ENCODE assay signal across 13 cellular contexts in the genomic region with DNA sequence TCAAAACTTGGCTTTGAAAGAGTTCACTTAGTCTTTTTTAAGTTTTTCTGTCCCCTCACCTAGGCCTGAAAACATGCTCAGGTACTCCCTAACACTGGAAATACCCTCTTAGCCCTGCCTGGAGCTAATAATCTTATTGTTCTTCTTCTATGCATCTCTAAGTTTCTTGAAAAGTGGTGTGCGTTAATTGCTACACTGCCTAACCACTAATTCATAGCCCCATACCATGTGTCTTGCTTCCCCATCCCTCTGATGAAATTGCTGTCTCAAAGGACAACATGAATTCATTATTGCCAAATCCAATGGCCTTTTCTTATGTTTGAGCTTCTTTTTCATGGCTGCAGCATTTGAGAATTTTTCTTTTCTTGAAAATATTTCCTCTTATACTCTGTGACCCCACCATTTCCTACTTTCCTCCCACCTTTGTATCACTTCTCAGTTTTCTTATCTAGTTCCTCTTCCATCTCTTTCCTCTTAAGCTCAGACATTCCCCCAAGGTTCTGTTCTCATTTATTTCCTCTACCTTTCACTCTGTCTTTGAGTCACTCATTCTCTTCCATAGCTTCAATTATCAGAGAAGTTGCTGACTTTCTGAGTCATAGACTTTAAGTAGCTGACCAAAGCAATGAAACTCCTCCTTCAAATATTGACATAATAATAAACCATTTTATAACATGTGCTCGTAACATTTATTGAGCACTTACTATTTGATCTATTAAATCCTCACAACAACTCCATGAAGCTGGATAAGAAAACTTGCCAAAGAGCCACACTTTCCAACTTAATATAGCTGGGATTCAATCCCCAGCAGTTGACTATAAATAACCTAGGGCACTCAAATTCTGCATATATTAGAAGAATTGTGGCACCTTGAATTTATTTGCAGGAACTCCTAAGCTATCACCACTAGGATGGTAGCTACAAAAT. TPM values are rescaled to one million over a fixed set of nuclear protein-coding genes. Genes with fewer than 3 reads are reported as not detected.
DNase-seq lines count a peak whose midpoint lies in the region; ATAC-seq and TF ChIP-seq lines count a peak whose summit lies in the region.
"Had no signal": no experiment of that assay in that cellular context is flagged by ENCODE, and none has a peak within 500 bp of the region (broad histone marks: within the 10 kb centered on the region; RNA-seq: fewer than 3 reads in every experiment).

No MANE protein-coding gene starts in this region.

- peaks cover 5% of the 10 kb centered on the region for H3K9me3 Mint-ChIP-seq in activated T-helper 17 cell treated with anti-CD3 and anti-CD28 coated beads, Interleukin-2, amount 50 U/mL, for 72 hours

- H3K4me3 Mint-ChIP-seq in activated T-helper 17 cell treated with anti-CD3 and anti-CD28 coated beads, Interleukin-2, amount 50 U/mL, for 72 hours = no peak overlapping the region
- H3K4me3 Mint-ChIP-seq: effector memory CD8-positive, alpha-beta T cell had no signal

- H3K27me3 ChIP-seq in DOHH2 (ENCODE audit: control insufficient read depth, low read length) (no peaks in the 10 kb centered on the region), MG63 (no peaks in the 10 kb centered on the region), SK-N-SH (ENCODE audit: insufficient read depth) (no peaks in the 10 kb centered on the region)

- H3K36me3 ChIP-seq in DOHH2 (ENCODE audit: control insufficient read depth, low read length) = no peaks in the 10 kb centered on the region
- H3K36me3 ChIP-seq in MG63 = no peaks in the 10 kb centered on the region; the same call in none of the 2 replicates
- H3K36me3 ChIP-seq in SK-N-SH (replicated peaks in 1 of 2; ENCODE audit: control insufficient read depth in 1 of 2, insufficient read depth in 2 of 2, low read length in 1 of 2) = no peaks in the 10 kb centered on the region
- H3K36me3 ChIP-seq: lower lobe of right lung had no signal

- no peaks in the 10 kb centered on the region for H3K9me2 ChIP-seq in DOHH2 (replicated peaks; ENCODE audit: control insufficient read depth, low read length)
- no peaks in the 10 kb centered on the region for H3K9me2 ChIP-seq in SK-N-SH

- no peak for TF ChIP-seq CTCF in DOHH2 (IDR thresholded peaks at IDR 0.05; ENCODE audit: low read depth, low read length, poor library complexity, severe bottlenecking)
- TF ChIP-seq CTCF in SK-N-SH (IDR thresholded peaks at IDR 0.05) = no peak

- 93% methylated on average over 2 of the region's 2 CpGs for WGBS in SK-N-SH (ENCODE audit: low lambda C conversion rate)

- H3K27me3 Mint-ChIP-seq in activated T-helper 17 cell treated with anti-CD3 and anti-CD28 coated beads, Interleukin-2, amount 50 U/mL, for 72 hours = no peaks in the 10 kb centered on the region
- H3K27me3 Mint-ChIP-seq: effector memory CD8-positive, alpha-beta T cell had no signal

- H3K4me3 ChIP-seq in DOHH2 (ENCODE audit: low read length) (no peak overlapping the region), MG63 (no peak overlapping the region), SK-N-SH (ENCODE audit: low read depth in 2 of 2, low read length in 1 of 2) (no peak overlapping the region)
- H3K4me3 ChIP-seq: lower lobe of right lung had no signal

- H2AFZ ChIP-seq in SK-N-SH (ENCODE audit: low read depth) = no peak overlapping the region

- no peak for TF ChIP-seq EP300 in SK-N-SH (IDR thresholded peaks at IDR 0.05; ENCODE audit: borderline replicate concordance in 1 of 2, low read depth in 1 of 2, low read length in 1 of 2)

- CTCF ChIA-PET in SK-N-SH (lab: Yijun Ruan, JAX) = interaction anchor here (0.7 kb wide), 1 partner anchor 11 kb away, joined by 3 read pairs; no protein-coding TSS in a partner anchor

- DNase-seq in MG63 (no peak), SHP77 treated with DMSO at 0.1 percent for 48 hours (lab: John Stamatoyannopoulos, UW) (no peak), left ventricle myocardium superior (no peak), SK-N-SH (no peak)
- DNase-seq: effector memory CD8-positive, alpha-beta T cell; lower lobe of right lung; NCI-H774; stimulated activated CD4-positive, alpha-beta T cell treated with anti-CD3 and anti-CD28 coated beads, Interleukin-4, amount 100 ng/mL, for 4 hours had no signal

- H3F3A ChIP-seq in DOHH2 (ENCODE audit: control insufficient read depth, insufficient read depth) (peaks cover 9% of the 10 kb centered on the region), SK-N-SH (replicated peaks; ENCODE audit: insufficient read depth) (peaks cover 26% of the 10 kb centered on the region)

- H4K20me1 ChIP-seq in DOHH2 (ENCODE audit: control insufficient read depth, insufficient read depth, low read depth, low read length) (no peaks in the 10 kb centered on the region), SK-N-SH (ENCODE audit: insufficient read depth) (no peaks in the 10 kb centered on the region)

- H3K9me3 ChIP-seq in DOHH2 (ENCODE audit: control insufficient read depth, insufficient read depth, low read length) = no peaks in the 10 kb centered on the region
- H3K9me3 ChIP-seq in MG63 = peaks cover 22% of the 10 kb centered on the region
- no peaks in the 10 kb centered on the region for H3K9me3 ChIP-seq in SK-N-SH

- H3K4me1 ChIP-seq in DOHH2 (ENCODE audit: control insufficient read depth, low read length) = peaks cover 12% of the 10 kb centered on the region
- no peaks in the 10 kb centered on the region; a peak in 1 of 4 replicates for H3K4me1 ChIP-seq in SK-N-SH (ENCODE audit: control insufficient read depth in 1 of 2, insufficient read depth in 2 of 2, low read depth in 1 of 2, low read length in 1 of 2)
- H3K4me1 ChIP-seq: lower lobe of right lung had no signal

- H3K27ac Mint-ChIP-seq in activated T-helper 17 cell treated with anti-CD3 and anti-CD28 coated beads, Interleukin-2, amount 50 U/mL, for 72 hours = peak overlapping the region; percentile 13
- H3K27ac Mint-ChIP-seq: effector memory CD8-positive, alpha-beta T cell had no signal

- no peaks in the 10 kb centered on the region for H3K79me2 ChIP-seq in DOHH2 (ENCODE audit: control insufficient read depth, low read length)
- H3K79me2 ChIP-seq in SK-N-SH (ENCODE audit: insufficient read depth) = no peaks in the 10 kb centered on the region

- POLR2A ChIA-PET in SK-N-SH (lab: Yijun Ruan, JAX) = no interaction called here

- no peaks in the 10 kb centered on the region for H3K36me3 Mint-ChIP-seq in activated T-helper 17 cell treated with anti-CD3 and anti-CD28 coated beads, Interleukin-2, amount 50 U/mL, for 72 hours (ENCODE audit: low read depth)

- ATAC-seq in GM21526 (IDR thresholded peaks at IDR 0.05; ENCODE audit: low FRiP score, unreplicated experiment) (peak; percentile 68), HG03565 (IDR thresholded peaks at IDR 0.05; ENCODE audit: unreplicated experiment) (peak; percentile 70), left ventricle myocardium superior (no peak)
- ATAC-seq in activated T-helper 17 cell treated with anti-CD3 and anti-CD28 coated beads, Interleukin-2, amount 50 U/mL, for 72 hours (replicated peaks) = no peak
- ATAC-seq: effector memory CD8-positive, alpha-beta T cell had no signal

- no peak overlapping the region for H3K27ac ChIP-seq in DOHH2 (ENCODE audit: low read depth, low read length)
- peak overlapping the region in 1 of 2 experiments; percentile 84; a peak in 2 of 4 replicates for H3K27ac ChIP-seq in SK-N-SH (ENCODE audit: low read depth in 2 of 2, low read length in 1 of 2)
- H3K27ac ChIP-seq: lower lobe of right lung had no signal

- peaks cover 8% of the 10 kb centered on the region for H3K4me1 Mint-ChIP-seq in activated T-helper 17 cell treated with anti-CD3 and anti-CD28 coated beads, Interleukin-2, amount 50 U/mL, for 72 hours

- TF ChIP-seq RAD21 in SK-N-SH (IDR thresholded peaks at IDR 0.05; ENCODE audit: low read length) = no peak

- intact Hi-C loops in left ventricle myocardium superior (cut with micrococcal nuclease) = no loop called here

- peak overlapping the region; percentile 24; the same call in 1 of the 2 replicates for H3K4me2 ChIP-seq in DOHH2 (ENCODE audit: low read length)
- H3K4me2 ChIP-seq in SK-N-SH = no peak overlapping the region

- no peak overlapping the region for H3K9ac ChIP-seq in SK-N-SH

TF ChIP-seq in SK-N-SH, 30 proteins besides CTCF, POLR2A, EP300 and RAD21 (continues in another document):
- TF ChIP-seq NFIC (IDR thresholded peaks at IDR 0.05; ENCODE audit: borderline replicate concordance) (no peak), GATA2 (CRISPR knock-in tag; IDR thresholded peaks at IDR 0.05) (no peak), TAF1 (IDR thresholded peaks at IDR 0.05; ENCODE audit: borderline replicate concordance, low read depth, low read length) (no peak), EZH2phosphoT487 (IDR thresholded peaks at IDR 0.05; ENCODE audit: borderline replicate concordance, low read depth) (no peak), TEAD4 (IDR thresholded peaks at IDR 0.05; ENCODE audit: borderline replicate concordance, insufficient read depth) (no peak)
- TF ChIP-seq, protein P1, sequence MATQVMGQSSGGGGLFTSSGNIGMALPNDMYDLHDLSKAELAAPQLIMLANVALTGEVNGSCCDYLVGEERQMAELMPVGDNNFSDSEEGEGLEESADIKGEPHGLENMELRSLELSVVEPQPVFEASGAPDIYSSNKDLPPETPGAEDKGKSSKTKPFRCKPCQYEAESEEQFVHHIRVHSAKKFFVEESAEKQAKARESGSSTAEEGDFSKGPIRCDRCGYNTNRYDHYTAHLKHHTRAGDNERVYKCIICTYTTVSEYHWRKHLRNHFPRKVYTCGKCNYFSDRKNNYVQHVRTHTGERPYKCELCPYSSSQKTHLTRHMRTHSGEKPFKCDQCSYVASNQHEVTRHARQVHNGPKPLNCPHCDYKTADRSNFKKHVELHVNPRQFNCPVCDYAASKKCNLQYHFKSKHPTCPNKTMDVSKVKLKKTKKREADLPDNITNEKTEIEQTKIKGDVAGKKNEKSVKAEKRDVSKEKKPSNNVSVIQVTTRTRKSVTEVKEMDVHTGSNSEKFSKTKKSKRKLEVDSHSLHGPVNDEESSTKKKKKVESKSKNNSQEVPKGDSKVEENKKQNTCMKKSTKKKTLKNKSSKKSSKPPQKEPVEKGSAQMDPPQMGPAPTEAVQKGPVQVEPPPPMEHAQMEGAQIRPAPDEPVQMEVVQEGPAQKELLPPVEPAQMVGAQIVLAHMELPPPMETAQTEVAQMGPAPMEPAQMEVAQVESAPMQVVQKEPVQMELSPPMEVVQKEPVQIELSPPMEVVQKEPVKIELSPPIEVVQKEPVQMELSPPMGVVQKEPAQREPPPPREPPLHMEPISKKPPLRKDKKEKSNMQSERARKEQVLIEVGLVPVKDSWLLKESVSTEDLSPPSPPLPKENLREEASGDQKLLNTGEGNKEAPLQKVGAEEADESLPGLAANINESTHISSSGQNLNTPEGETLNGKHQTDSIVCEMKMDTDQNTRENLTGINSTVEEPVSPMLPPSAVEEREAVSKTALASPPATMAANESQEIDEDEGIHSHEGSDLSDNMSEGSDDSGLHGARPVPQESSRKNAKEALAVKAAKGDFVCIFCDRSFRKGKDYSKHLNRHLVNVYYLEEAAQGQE (IDR thresholded peaks at IDR 0.05; ENCODE audit: low read depth, low read length) = no peak

RNA-seq across cellular contexts. Expression of a gene that starts 35.5 kb away (rescaled TPM):
- not detected for total RNA-seq in activated T-helper 17 cell treated with anti-CD3 and anti-CD28 coated beads, Interleukin-2, amount 50 U/mL, for 72 hours
- total RNA-seq in MG63 (2014; rRNA removed; shearing (Covaris generic); ENCODE audit: low replicate concordance) = 6.7 TPM in 1 of 2 replicates, not detected in the other
- not detected for total RNA-seq in left ventricle myocardium superior
- not detected in 2 replicates for polyA plus RNA-seq in SK-N-SH (2012; rRNA removed)
- 0.20 and 0.31 TPM in 2 replicates for polyA plus RNA-seq in SK-N-SH (2012; cell fraction: cytosol; rRNA removed)
- polyA plus RNA-seq in SK-N-SH (2012; cell fraction: nucleus; rRNA removed) = not detected in 2 replicates
- total RNA-seq: lower lobe of right lung had no signal
- polyA plus RNA-seq: BJ had no signal

Comparison
In these comparisons a context has a peak if more than half of its experiments do, and no peak if none do; other contexts are left out.
1. ATAC-seq: peak in GM21526 (single experiment) and HG03565 (single experiment); none in activated T-helper 17 cell treated with anti-CD3 and anti-CD28 coated beads, Interleukin-2, amount 50 U/mL, for 72 hours (single experiment) and left ventricle myocardium superior (single experiment).